16 cellular contexts compared by ENCODE assay signal in genomic region chr20:48489656-48490055, GRCh38.
DNase-seq lines count a peak whose midpoint lies in the region; ATAC-seq lines count a peak whose summit lies in the region.
"Had no signal": no experiment of that assay in that cellular context is flagged by ENCODE, and none has a peak within 500 bp of the region (broad histone marks: within the 10 kb centered on the region; RNA-seq: fewer than 3 reads in every experiment).

No MANE protein-coding gene starts in this region.

- no peaks in the 10 kb centered on the region for H3K9me3 Mint-ChIP-seq in stimulated activated memory B cell treated with anti-CD40 and anti-IgM and Interleukin-4, amounts not matched to agents 10 μg/mL and 1 μg/mL and 100 μg/mL, for 72 hours
- H3K9me3 Mint-ChIP-seq: activated CD4-positive, alpha-beta T cell treated with anti-CD3 and anti-CD28 coated beads, Interleukin-2, amount 10 ng/mL, durations not matched to agents 7 days and 5 days; mesothelial cell of epicardium had no signal

- no peaks in the 10 kb centered on the region for H3K36me3 Mint-ChIP-seq in stimulated activated memory B cell treated with anti-CD40 and anti-IgM and Interleukin-4, amounts not matched to agents 10 μg/mL and 1 μg/mL and 100 μg/mL, for 72 hours
- H3K36me3 Mint-ChIP-seq: activated naive CD8-positive, alpha-beta T cell; mesothelial cell of epicardium had no signal

- DNase-seq in activated CD8-positive, alpha-beta memory T cell treated with anti-CD3 and anti-CD28 coated beads, Interleukin-2, amount 50 U/mL, for 48 hours, result peak; percentile 36
- DNase-seq in activated CD8-positive, alpha-beta memory T cell treated with anti-CD3 and anti-CD28 coated beads for 24 hours, result no peak
- DNase-seq in NCI-H446 (lab: John Stamatoyannopoulos, UW), result peak; percentile 97 to 99
- peak; percentile 76 for DNase-seq in cerebellum (ENCODE audit: low spot score)
- DNase-seq in NCI-H1048 (lab: John Stamatoyannopoulos, UW), result no peak
- no peak for DNase-seq in HPDE6-E6E7 (ENCODE audit: extremely low spot score)
- no peak for DNase-seq in NCI-H2196 treated with DMSO at 0.1 percent for 48 hours (lab: John Stamatoyannopoulos, UW; ENCODE audit: unreplicated experiment)
- DNase-seq: ACHN; activated CD4-positive, alpha-beta T cell treated with anti-CD3 and anti-CD28 coated beads, Interleukin-2, amount 10 ng/mL, durations not matched to agents 7 days and 5 days; effector memory CD4-positive, alpha-beta T cell; NCI-H226; OCI-M1; right cardiac atrium had no signal

- peak overlapping the region; percentile 72 for H3K27ac Mint-ChIP-seq in stimulated activated memory B cell treated with anti-CD40 and anti-IgM and Interleukin-4, amounts not matched to agents 10 μg/mL and 1 μg/mL and 100 μg/mL, for 72 hours
- H3K27ac Mint-ChIP-seq: activated CD4-positive, alpha-beta T cell treated with anti-CD3 and anti-CD28 coated beads, Interleukin-2, amount 10 ng/mL, durations not matched to agents 7 days and 5 days; activated naive CD8-positive, alpha-beta T cell; mesothelial cell of epicardium had no signal

- peaks cover 41% of the 10 kb centered on the region for H3K4me1 Mint-ChIP-seq in stimulated activated memory B cell treated with anti-CD40 and anti-IgM and Interleukin-4, amounts not matched to agents 10 μg/mL and 1 μg/mL and 100 μg/mL, for 72 hours
- H3K4me1 Mint-ChIP-seq: activated CD4-positive, alpha-beta T cell treated with anti-CD3 and anti-CD28 coated beads, Interleukin-2, amount 10 ng/mL, durations not matched to agents 7 days and 5 days had no signal

- H3K27me3 Mint-ChIP-seq in stimulated activated memory B cell treated with anti-CD40 and anti-IgM and Interleukin-4, amounts not matched to agents 10 μg/mL and 1 μg/mL and 100 μg/mL, for 72 hours, result peaks cover 39% of the 10 kb centered on the region

- ATAC-seq in stimulated activated memory B cell treated with anti-CD40 and anti-IgM and Interleukin-4, amounts not matched to agents 10 μg/mL and 1 μg/mL and 100 μg/mL, for 72 hours, result peak; percentile 1
- ATAC-seq: right cardiac atrium had no signal

- H3K4me3 Mint-ChIP-seq in stimulated activated memory B cell treated with anti-CD40 and anti-IgM and Interleukin-4, amounts not matched to agents 10 μg/mL and 1 μg/mL and 100 μg/mL, for 72 hours, result peak overlapping the region; percentile 68
- H3K4me3 Mint-ChIP-seq: activated CD4-positive, alpha-beta T cell treated with anti-CD3 and anti-CD28 coated beads, Interleukin-2, amount 10 ng/mL, durations not matched to agents 7 days and 5 days; activated naive CD8-positive, alpha-beta T cell; mesothelial cell of epicardium had no signal

Comparison
In these comparisons a context has a peak if more than half of its experiments do, and no peak if none do; other contexts are left out.
1. DNase-seq: peak in activated CD8-positive, alpha-beta memory T cell treated with anti-CD3 and anti-CD28 coated beads, Interleukin-2, amount 50 U/mL, for 48 hours (single experiment), NCI-H446 (2 of 2) and cerebellum (single experiment); none in activated CD8-positive, alpha-beta memory T cell treated with anti-CD3 and anti-CD28 coated beads for 24 hours (single experiment), NCI-H1048 (single experiment), HPDE6-E6E7 (single experiment) and NCI-H2196 treated with DMSO at 0.1 percent for 48 hours (single experiment).